ENCODE assay signal across 23 cellular contexts in the genomic region with DNA sequence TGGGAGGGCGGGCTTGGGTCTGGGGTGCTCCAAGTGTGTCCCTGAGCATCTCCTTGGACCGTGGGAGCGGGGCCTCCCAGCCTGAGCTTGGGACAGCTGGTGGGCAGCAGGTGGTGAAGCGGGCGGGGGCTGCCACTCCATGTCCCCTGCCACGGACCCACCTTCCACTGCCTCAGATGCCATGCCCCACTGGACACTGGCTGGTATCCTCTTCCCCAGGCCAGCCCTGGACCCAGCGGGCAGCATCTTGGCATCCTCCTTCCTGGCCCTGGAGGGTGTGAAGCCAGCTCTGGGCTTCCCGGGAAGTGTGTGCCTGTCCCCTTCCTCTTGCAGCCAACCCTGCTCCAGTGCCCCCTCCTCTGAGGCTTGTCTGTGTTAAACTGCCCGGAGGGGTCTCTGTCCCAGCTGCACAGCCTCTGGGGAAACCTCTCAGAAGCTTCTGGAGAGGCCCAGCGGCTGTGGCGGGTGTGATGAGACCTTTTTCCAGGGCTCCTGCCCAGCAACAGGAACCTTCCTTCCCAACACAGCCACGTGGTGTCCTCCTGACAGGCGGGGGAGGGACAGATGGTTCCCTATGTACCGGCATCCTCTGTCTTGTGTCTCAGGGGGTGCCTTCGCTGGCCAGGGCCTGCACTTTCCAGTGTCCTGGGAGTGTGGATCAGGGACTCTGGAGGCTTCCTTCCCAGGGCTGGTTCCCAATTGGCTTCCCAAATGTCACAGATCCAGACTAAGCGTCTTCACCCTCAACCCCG.
DNase-seq lines count a peak whose midpoint lies in the region; ATAC-seq, FAIRE-seq and TF ChIP-seq lines count a peak whose summit lies in the region.
"Had no signal": no experiment of that assay in that cellular context is flagged by ENCODE, and none has a peak within 500 bp of the region (broad histone marks: within the 10 kb centered on the region; RNA-seq: fewer than 3 reads in every experiment).

No MANE protein-coding gene starts in this region.

- peak; percentile 81 for DNase-seq in G401 (ENCODE audit: low spot score)
- peak; percentile 29 for DNase-seq in NCI-H524 treated with DMSO at 0.1 percent for 48 hours (lab: John Stamatoyannopoulos, UW)
- no peak for DNase-seq in H1 (ENCODE audit: low read depth in 1 of 2, low spot score in 2 of 2)
- peak; percentile 41 for DNase-seq in retina
- DNase-seq in endothelial cell (ENCODE audit: low spot score), result no peak
- DNase-seq in immature natural killer cell, result no peak
- DNase-seq in naive thymus-derived CD4-positive, alpha-beta T cell, result no peak
- DNase-seq: DMS79; NCI-H1105 treated with DMSO at 0.1 percent for 48 hours; NCI-H1694 treated with DMSO at 0.1 percent for 48 hours; NCI-H2107; NCI-H2227 treated with DMSO at 0.1 percent for 48 hours; NCI-H526 treated with DMSO at 0.1 percent for 48 hours; NK-92 treated with Interleukin-12 subunit alpha and Interleukin-12 subunit beta, amount 100 ng/mL, for 24 hours; OCI-M1; SHP77 treated with DMSO at 0.1 percent for 48 hours had no signal

- H3K23me2 ChIP-seq in H1 (ENCODE audit: low read depth, low read length), result no peaks in the 10 kb centered on the region

- TF ChIP-seq EP300 in H1 (IDR thresholded peaks at IDR 0.05; ENCODE audit: borderline replicate concordance in 1 of 2, low read depth in 2 of 2, low read length in 2 of 2), result no peak

- H2BK20ac ChIP-seq in H1 (ENCODE audit: low read length), result no peak overlapping the region

- TF ChIP-seq POLR2A in H1 (IDR thresholded peaks at IDR 0.05; ENCODE audit: control extremely low read depth in 1 of 2, low read depth in 2 of 2, low read length in 2 of 2), result no peak

- H2BK120ac ChIP-seq in H1 (replicated peaks; ENCODE audit: low read depth, low read length), result no peak overlapping the region

- POLR2A ChIA-PET in H1 (lab: Charles Lee; ENCODE audit: partially characterized antibody), result interaction anchor here (1.5 kb wide), 1 partner anchor 11 kb away, joined by 4 read pairs; no protein-coding TSS in a partner anchor
- POLR2A ChIA-PET in naive thymus-derived CD4-positive, alpha-beta T cell (lab: Charles Lee), result no interaction called here

- H3K14ac ChIP-seq in H1 (ENCODE audit: insufficient read length), result no peak overlapping the region

- H3K27ac Mint-ChIP-seq in endothelial cell (ENCODE audit: unreplicated experiment), result no peak overlapping the region
- H3K27ac Mint-ChIP-seq in immature natural killer cell, result no peak overlapping the region
- H3K27ac Mint-ChIP-seq in naive thymus-derived CD4-positive, alpha-beta T cell, result no peak overlapping the region
- H3K27ac Mint-ChIP-seq: IgD-negative memory B cell had no signal

- H4K91ac ChIP-seq in H1 (replicated peaks; ENCODE audit: insufficient read length, low read length), result no peak overlapping the region

- no peaks in the 10 kb centered on the region for H3K36me3 Mint-ChIP-seq in endothelial cell (ENCODE audit: low read depth, unreplicated experiment)
- H3K36me3 Mint-ChIP-seq in immature natural killer cell, result no peaks in the 10 kb centered on the region
- no peaks in the 10 kb centered on the region for H3K36me3 Mint-ChIP-seq in naive thymus-derived CD4-positive, alpha-beta T cell
- H3K36me3 Mint-ChIP-seq: IgD-negative memory B cell had no signal

- no peaks in the 10 kb centered on the region for H3K36me3 ChIP-seq in H1 (ENCODE audit: control insufficient read depth in 2 of 4, insufficient read depth in 4 of 4, low read length in 3 of 4)
- no peaks in the 10 kb centered on the region for H3K36me3 ChIP-seq in naive thymus-derived CD4-positive, alpha-beta T cell (ENCODE audit: control insufficient read depth in 2 of 3, insufficient read depth in 3 of 3, low read length in 3 of 3)

- TF ChIP-seq CTCF in H1 (IDR thresholded peaks at IDR 0.05; ENCODE audit: control extremely low read depth in 1 of 3, insufficient read depth in 1 of 3, low read depth in 1 of 3, low read length in 3 of 3), result no peak
- no peak for TF ChIP-seq CTCF in endothelial cell (IDR thresholded peaks at IDR 0.05; ENCODE audit: unreplicated experiment)

- no peak overlapping the region for H3K18ac ChIP-seq in H1 (ENCODE audit: extremely low read depth, low read length)

- H3K4me1 Mint-ChIP-seq in endothelial cell (ENCODE audit: unreplicated experiment) (no peaks in the 10 kb centered on the region), immature natural killer cell (no peaks in the 10 kb centered on the region)
- H3K4me1 Mint-ChIP-seq in naive thymus-derived CD4-positive, alpha-beta T cell, result peaks cover 0 to 11% (median 4%) of the 10 kb centered on the region in 7 donors
- H3K4me1 Mint-ChIP-seq: IgD-negative memory B cell had no signal

- H3K4ac ChIP-seq in H1 (replicated peaks; ENCODE audit: insufficient read length, low read depth, low read length), result no peak overlapping the region

- intact Hi-C loops in naive thymus-derived CD4-positive, alpha-beta T cell (cut with micrococcal nuclease), result no loop called here

- no peak overlapping the region for H3K23ac ChIP-seq in H1 (ENCODE audit: insufficient read length)

- TF ChIP-seq RAD21 in H1 (IDR thresholded peaks at IDR 0.05 in 1 of 2, conservative IDR thresholded peaks at IDR 0.05 in 1 of 2; ENCODE audit: low read depth in 2 of 2, low read length in 2 of 2), result no peak

- no peak overlapping the region for H3K4me3 ChIP-seq in H1 (ENCODE audit: extremely low read depth in 1 of 4, insufficient read depth in 2 of 4, low read depth in 3 of 4, low read length in 4 of 4)
- H3K4me3 ChIP-seq in naive thymus-derived CD4-positive, alpha-beta T cell (ENCODE audit: low read length), result no peak overlapping the region
- H3K4me3 ChIP-seq: GM12878 had no signal

- CTCF ChIA-PET in H1 (lab: Charles Lee; ENCODE audit: partially characterized antibody), result interaction anchor here (0.6 to 2.1 kb wide), 4 partner anchors 11 to 247 kb away, joined by 3 to 6 read pairs (median 4); no protein-coding TSS in a partner anchor
- CTCF ChIA-PET in naive thymus-derived CD4-positive, alpha-beta T cell (lab: Charles Lee), result no interaction called here

- no peak overlapping the region for H2BK12ac ChIP-seq in H1 (ENCODE audit: low read depth, low read length)

- H3K79me1 ChIP-seq in H1 (ENCODE audit: low read depth, low read length), result no peaks in the 10 kb centered on the region

- H3K56ac ChIP-seq in H1 (replicated peaks; ENCODE audit: insufficient read length, low read depth, low read length), result no peak overlapping the region

- no peak overlapping the region for H4K5ac ChIP-seq in H1 (ENCODE audit: insufficient read length, low read depth, low read length)

- peaks cover 0 to 3% (median 0%) of the 10 kb centered on the region in 4 experiments; a peak in 1 of 7 replicates for H3K4me1 ChIP-seq in H1 (replicated peaks in 1 of 4; ENCODE audit: control insufficient read depth in 3 of 4, insufficient read depth in 4 of 4, low read length in 3 of 4)
- H3K4me1 ChIP-seq in naive thymus-derived CD4-positive, alpha-beta T cell (ENCODE audit: control insufficient read depth in 2 of 2, insufficient read depth in 2 of 2, low read length in 2 of 2), result no peaks in the 10 kb centered on the region

- no peak overlapping the region for H3K9ac ChIP-seq in H1 (replicated peaks in 1 of 4; ENCODE audit: extremely low read depth in 1 of 4, low read depth in 3 of 4, low read length in 3 of 4)

- no peaks in the 10 kb centered on the region for H3K27me3 ChIP-seq in H1 (replicated peaks in 1 of 4; ENCODE audit: control insufficient read depth in 3 of 4, extremely low read depth in 1 of 4, insufficient read depth in 3 of 4, low read length in 3 of 4)
- no peaks in the 10 kb centered on the region for H3K27me3 ChIP-seq in naive thymus-derived CD4-positive, alpha-beta T cell (ENCODE audit: control insufficient read depth in 2 of 2, insufficient read depth in 2 of 2, low read length in 2 of 2)

- ATAC-seq in naive thymus-derived CD4-positive, alpha-beta T cell, result no peak
- ATAC-seq: GM12878 had no signal

- no peaks in the 10 kb centered on the region for H3K79me2 ChIP-seq in H1 (ENCODE audit: control insufficient read depth in 1 of 2, insufficient read depth in 2 of 2, low read length in 2 of 2)

- no peaks in the 10 kb centered on the region for H3K9me3 ChIP-seq in H1 (ENCODE audit: insufficient read depth in 2 of 2, low read depth in 1 of 2, low read length in 1 of 2)
- H3K9me3 ChIP-seq in naive thymus-derived CD4-positive, alpha-beta T cell (ENCODE audit: control insufficient read depth in 2 of 3, low read length in 3 of 3), result no peaks in the 10 kb centered on the region

- 0 out of 2 replicates have a peak overlapping the region, but pooled peaks have one; percentile 17 for H2AFZ ChIP-seq in H1 (ENCODE audit: low read length)

- H3K4me2 ChIP-seq in H1 (ENCODE audit: insufficient read depth in 1 of 2, low read depth in 2 of 2, low read length in 2 of 2), result no peak overlapping the region

- H2BK15ac ChIP-seq in H1 (ENCODE audit: low read length), result no peak overlapping the region

- H2AK5ac ChIP-seq in H1 (ENCODE audit: low read depth, low read length), result no peak overlapping the region

- no peak overlapping the region for H3K4me3 Mint-ChIP-seq in endothelial cell (ENCODE audit: unreplicated experiment)
- no peak overlapping the region for H3K4me3 Mint-ChIP-seq in immature natural killer cell
- H3K4me3 Mint-ChIP-seq in naive thymus-derived CD4-positive, alpha-beta T cell, result no peak overlapping the region
- H3K4me3 Mint-ChIP-seq: IgD-negative memory B cell had no signal

- H3K27ac ChIP-seq in H1 (ENCODE audit: low read depth, low read length), result no peak overlapping the region
- no peak overlapping the region for H3K27ac ChIP-seq in naive thymus-derived CD4-positive, alpha-beta T cell (ENCODE audit: low read depth, low read length)
- H3K27ac ChIP-seq: HL-60 had no signal

- H2BK5ac ChIP-seq in H1 (ENCODE audit: low read depth, low read length), result no peak overlapping the region

- H3K27me3 Mint-ChIP-seq in endothelial cell (ENCODE audit: unreplicated experiment) (peaks cover 4% of the 10 kb centered on the region), immature natural killer cell (ENCODE audit: low read depth in 3 of 3) (peaks cover 1 to 12% (median 7%) of the 10 kb centered on the region in 3 donors)
- H3K27me3 Mint-ChIP-seq in naive thymus-derived CD4-positive, alpha-beta T cell, result peaks cover 0 to 12% (median 0%) of the 10 kb centered on the region in 5 donors

- H4K20me1 ChIP-seq in H1 (replicated peaks in 1 of 2; ENCODE audit: control insufficient read depth in 1 of 2, insufficient read depth in 2 of 2, low read length in 2 of 2), result no peaks in the 10 kb centered on the region

- in situ Hi-C loops in G401 (cut with HindIII; ENCODE audit: low sequenced_read_pairs), result no loop called here

- no peak for FAIRE-seq in H1 (lab: Jason Lieb, UNC)
- FAIRE-seq: G401.6, GM12878, GM18507, H54, HTR-8/SVneo had no signal

- H3K9me3 Mint-ChIP-seq in endothelial cell (ENCODE audit: unreplicated experiment) (no peaks in the 10 kb centered on the region), immature natural killer cell (no peaks in the 10 kb centered on the region)
- H3K9me3 Mint-ChIP-seq in naive thymus-derived CD4-positive, alpha-beta T cell, result peaks cover 0 to 2% (median 0%) of the 10 kb centered on the region in 11 donors
- H3K9me3 Mint-ChIP-seq: IgD-negative memory B cell had no signal

- H4K8ac ChIP-seq in H1 (ENCODE audit: extremely low read depth, insufficient read depth, low read length), result no peak overlapping the region; the same call in 1 of the 2 replicates

- WGBS in H1 (ENCODE audit: extremely low coverage in 1 of 2, insufficient coverage in 1 of 2, insufficient read length in 1 of 2, insufficient replicate concordance in 2 of 2, low coverage in 1 of 2, low lambda C conversion rate in 2 of 2, missing lambda C conversion rate in 1 of 2), 2 experiments, result 86% methylated on average over 16 of the region's 17 CpGs; no CpG with 5 or more reads in 1 of the 2 experiments

Comparison
In these comparisons a context has a peak if more than half of its experiments do, and no peak if none do; other contexts are left out.
1. DNase-seq: peak in G401 (single experiment), NCI-H524 treated with DMSO at 0.1 percent for 48 hours (single experiment) and retina (single experiment); none in H1 (0 of 2), endothelial cell (single experiment), immature natural killer cell (0 of 3) and naive thymus-derived CD4-positive, alpha-beta T cell (0 of 9).